In the genomic region with DNA sequence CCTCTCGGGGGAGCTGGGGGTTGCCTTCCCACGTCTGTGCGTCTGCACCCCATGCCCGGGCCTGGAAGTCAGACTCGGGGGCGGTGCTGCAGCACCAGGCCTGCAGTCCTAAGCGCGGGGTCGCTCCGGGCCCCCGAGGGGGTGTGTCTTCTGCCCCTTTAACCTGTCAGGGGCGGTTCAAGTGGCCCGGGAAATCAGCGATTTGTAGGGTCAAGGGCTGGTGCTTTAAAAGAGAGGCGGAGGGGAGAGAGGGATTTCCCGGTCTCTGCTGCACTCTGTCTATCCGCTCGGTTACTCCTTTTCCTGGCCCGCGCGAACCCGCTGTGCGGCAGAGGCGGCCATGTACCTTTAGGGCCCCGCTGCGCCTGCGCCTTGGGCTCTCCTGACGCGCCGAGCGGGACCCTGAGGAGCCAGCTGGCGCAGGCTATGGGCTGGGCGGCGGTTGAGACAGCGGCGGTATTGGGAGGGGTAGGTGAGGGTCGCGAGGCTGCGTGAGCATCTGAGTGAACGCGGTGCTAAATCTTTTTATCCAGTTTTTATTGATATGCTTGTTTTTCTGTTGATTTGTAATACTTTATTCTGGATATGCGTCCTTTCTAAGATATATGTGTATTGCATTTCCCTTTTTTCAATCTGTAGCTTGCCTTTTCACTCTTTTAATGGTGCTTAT, we compare ENCODE assay signal across 8 cellular contexts.
DNase-seq lines count a peak whose midpoint lies in the region; ATAC-seq and TF ChIP-seq lines count a peak whose summit lies in the region.
"Not testable (repeated sequence)": the region's sequence is repeated elsewhere in the genome, so short reads cannot be mapped to it uniquely, and the experiment has no call there.

No MANE protein-coding gene starts in this region.

- not testable (repeated sequence) for TF ChIP-seq CTCF in MM.1S (IDR thresholded peaks at IDR 0.05; ENCODE audit: low read length)

- peak overlapping the region in 9 of 11 experiments; percentile 38 to 66 (median 52); a peak in 16 of 22 replicates for H3K27ac ChIP-seq in BLaER1 treated with 17β-estradiol and CSF1 and Interleukin-3, amounts not matched to agents 10 nM and 100 nM
- H3K27ac ChIP-seq in MM.1S (ENCODE audit: low read length); SJSA1: not testable (repeated sequence)

- H3K4me2 ChIP-seq in BLaER1 treated with 17β-estradiol and CSF1 and Interleukin-3, amounts not matched to agents 10 nM and 100 nM, result peak overlapping the region; percentile 58 to 79 (median 72)
- H3K4me2 ChIP-seq in MM.1S (ENCODE audit: low read depth, low read length), result peak overlapping the region; percentile 55; the same call in 1 of the 2 replicates

- DNase-seq in MM.1S (peak; percentile 57), SJSA1 (ENCODE audit: low read depth in 1 of 2, low spot score in 2 of 2) (peak; percentile 20 to 65), erythroblast (lab: John Stamatoyannopoulos, UW) (peak; percentile 57 to 64), midbrain (lab: John Stamatoyannopoulos, UW) (peak; percentile 61)
- peak; percentile 83 to 85 for DNase-seq in activated T-cell treated with anti-CD3 and anti-CD28 coated beads, Interleukin-2, amount 50 U/mL, for 72 hours
- peak; percentile 51 to 77 (median 51) for DNase-seq in stimulated activated CD4-positive, alpha-beta T cell treated with anti-CD3 and anti-CD28 coated beads, TNF-alpha, amount 100 ng/mL, for 24 hours (ENCODE audit: low read depth in 3 of 3)

- H3K27ac Mint-ChIP-seq in activated T-cell treated with anti-CD3 and anti-CD28 coated beads, Interleukin-2, amount 50 U/mL, for 72 hours, result not testable (repeated sequence)

- peak overlapping the region; percentile 53 to 69 (median 59) for H3K4me3 ChIP-seq in BLaER1 treated with 17β-estradiol and CSF1 and Interleukin-3, amounts not matched to agents 10 nM and 100 nM
- H3K4me3 ChIP-seq in MM.1S (ENCODE audit: low read length) (peak overlapping the region; percentile 40), SJSA1 (peak overlapping the region; percentile 24)

- H3K9me3 ChIP-seq in BLaER1 treated with 17β-estradiol and CSF1 and Interleukin-3, amounts not matched to agents 10 nM and 100 nM (replicated peaks in 1 of 11); MM.1S (replicated peaks; ENCODE audit: insufficient read depth, low read length); SJSA1 (replicated peaks): not testable (repeated sequence)

- ATAC-seq in GM21786 (IDR thresholded peaks at IDR 0.05; ENCODE audit: unreplicated experiment), result peak; percentile 68
- peak; percentile 100 for ATAC-seq in activated T-cell treated with anti-CD3 and anti-CD28 coated beads, Interleukin-2, amount 50 U/mL, for 72 hours (replicated peaks in 1 of 2)

- peak overlapping the region; percentile 70; the same call in 1 of the 2 replicates for H2AFZ ChIP-seq in MM.1S (ENCODE audit: low read length)

- H3K36me3 Mint-ChIP-seq in activated T-cell treated with anti-CD3 and anti-CD28 coated beads, Interleukin-2, amount 50 U/mL, for 72 hours (ENCODE audit: insufficient read depth in 2 of 2), result not testable (repeated sequence)

- H3K36me3 ChIP-seq in BLaER1 treated with 17β-estradiol and CSF1 and Interleukin-3, amounts not matched to agents 10 nM and 100 nM; MM.1S (replicated peaks; ENCODE audit: insufficient read depth, low read length); SJSA1: not testable (repeated sequence)

- not testable (repeated sequence) for H3F3A ChIP-seq in MM.1S (ENCODE audit: insufficient read depth, low read length)

- H3K79me2 ChIP-seq in MM.1S (ENCODE audit: low read length), result not testable (repeated sequence)

- peak overlapping the region; percentile 83 to 86 for H3K4me3 Mint-ChIP-seq in activated T-cell treated with anti-CD3 and anti-CD28 coated beads, Interleukin-2, amount 50 U/mL, for 72 hours

- not testable (repeated sequence) for H3K27me3 Mint-ChIP-seq in activated T-cell treated with anti-CD3 and anti-CD28 coated beads, Interleukin-2, amount 50 U/mL, for 72 hours (ENCODE audit: low read depth)

- TF ChIP-seq POLR2A in erythroblast (IDR thresholded peaks at IDR 0.05; ENCODE audit: low read length), result not testable (repeated sequence)

- not testable (repeated sequence) for H3K27me3 ChIP-seq in BLaER1 treated with 17β-estradiol and CSF1 and Interleukin-3, amounts not matched to agents 10 nM and 100 nM; MM.1S (replicated peaks; ENCODE audit: insufficient read depth, low read length); SJSA1 (replicated peaks)

- H3K4me1 Mint-ChIP-seq in activated T-cell treated with anti-CD3 and anti-CD28 coated beads, Interleukin-2, amount 50 U/mL, for 72 hours (ENCODE audit: low read depth), result not testable (repeated sequence)

- H4K20me1 ChIP-seq in BLaER1 treated with 17β-estradiol and CSF1 and Interleukin-3, amounts not matched to agents 10 nM and 100 nM; MM.1S (ENCODE audit: insufficient read depth, low read length): not testable (repeated sequence)

- H3K4me1 ChIP-seq in BLaER1 treated with 17β-estradiol and CSF1 and Interleukin-3, amounts not matched to agents 10 nM and 100 nM; MM.1S (ENCODE audit: low read length); SJSA1 (replicated peaks): not testable (repeated sequence)

- peak overlapping the region; percentile 57 to 71 (median 69); a peak in 18 of 22 replicates for H3K9ac ChIP-seq in BLaER1 treated with 17β-estradiol and CSF1 and Interleukin-3, amounts not matched to agents 10 nM and 100 nM
- peak overlapping the region; percentile 25; the same call in 1 of the 2 replicates for H3K9ac ChIP-seq in MM.1S (ENCODE audit: low read length)

- H3K9me3 Mint-ChIP-seq in activated T-cell treated with anti-CD3 and anti-CD28 coated beads, Interleukin-2, amount 50 U/mL, for 72 hours, result not testable (repeated sequence)

- not testable (repeated sequence) for H3K9me2 ChIP-seq in MM.1S (replicated peaks; ENCODE audit: insufficient read depth, low read length)
